In the genomic region with DNA sequence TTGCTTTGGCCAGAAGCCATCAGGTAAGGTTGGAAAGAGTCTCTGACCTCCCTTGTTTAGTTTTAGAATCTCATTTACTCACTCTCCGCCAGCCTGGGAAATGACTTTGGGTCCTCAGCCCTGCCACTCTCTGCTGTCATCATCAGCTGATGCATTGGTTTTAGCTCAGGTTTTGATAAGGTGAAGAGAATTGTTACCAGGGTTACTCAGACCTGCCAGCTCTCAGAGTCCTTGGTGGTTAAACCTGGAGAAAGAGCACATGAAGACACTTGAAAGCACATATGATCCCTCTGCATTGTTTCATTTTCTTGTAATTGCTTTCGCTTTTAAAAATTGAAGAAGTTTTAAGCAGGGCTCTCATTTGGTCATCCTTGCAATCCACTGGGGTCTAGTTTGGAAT, we compare ENCODE assay signal across 21 cellular contexts. TPM values are rescaled to one million over a fixed set of nuclear protein-coding genes. Genes with fewer than 3 reads are reported as not detected.
DNase-seq lines count a peak whose midpoint lies in the region; ATAC-seq and TF ChIP-seq lines count a peak whose summit lies in the region.
"Had no signal": no experiment of that assay in that cellular context is flagged by ENCODE, and none has a peak within 500 bp of the region (broad histone marks: within the 10 kb centered on the region; RNA-seq: fewer than 3 reads in every experiment).

No MANE protein-coding gene starts in this region.

- POLR2A ChIA-PET in activated CD8-positive, alpha-beta T cell treated with anti-CD3 and anti-CD28 coated beads for 36 hours (lab: Charles Lee), result no interaction called here
- POLR2A ChIA-PET in activated CD8-positive, alpha-beta T cell treated with anti-CD3 and anti-CD28 coated beads, Interleukin-2, amount 10 ng/mL, durations not matched to agents 7 days and 5 days (lab: Charles Lee), result no interaction called here
- POLR2A ChIA-PET in activated naive CD8-positive, alpha-beta T cell treated with anti-CD3 and anti-CD28 coated beads, Interleukin-2, amount 10 ng/mL, durations not matched to agents 7 days and 5 days (lab: Charles Lee), result no interaction called here
- POLR2A ChIA-PET in A673 (lab: Charles Lee; ENCODE audit: low non-redundant PET), result no interaction called here

- no peaks in the 10 kb centered on the region for H3K9me2 ChIP-seq in hepatocyte (replicated peaks; ENCODE audit: insufficient read depth)

- peaks cover 14% of the 10 kb centered on the region for H3K4me1 ChIP-seq in hepatocyte (ENCODE audit: insufficient read depth)
- H3K4me1 ChIP-seq in A673 (ENCODE audit: insufficient read depth, low read length, poor library complexity, severe bottlenecking), result no peaks in the 10 kb centered on the region

- ATAC-seq in activated CD8-positive, alpha-beta T cell treated with anti-CD3 and anti-CD28 coated beads for 36 hours, result no peak
- ATAC-seq in activated CD8-positive, alpha-beta T cell treated with anti-CD3 and anti-CD28 coated beads, Interleukin-2, amount 10 ng/mL, durations not matched to agents 7 days and 5 days, result no peak
- no peak for ATAC-seq in activated naive CD8-positive, alpha-beta T cell treated with anti-CD3 and anti-CD28 coated beads, Interleukin-2, amount 10 ng/mL, durations not matched to agents 7 days and 5 days (ENCODE audit: low read depth)
- ATAC-seq: A549 had no signal

- no peak overlapping the region for H3K27ac Mint-ChIP-seq in activated CD8-positive, alpha-beta T cell treated with anti-CD3 and anti-CD28 coated beads for 36 hours
- no peak overlapping the region for H3K27ac Mint-ChIP-seq in activated CD8-positive, alpha-beta T cell treated with anti-CD3 and anti-CD28 coated beads, Interleukin-2, amount 10 ng/mL, durations not matched to agents 7 days and 5 days
- H3K27ac Mint-ChIP-seq in activated naive CD8-positive, alpha-beta T cell treated with anti-CD3 and anti-CD28 coated beads, Interleukin-2, amount 10 ng/mL, durations not matched to agents 7 days and 5 days, result peak overlapping the region; percentile 32
- H3K27ac Mint-ChIP-seq: activated naive CD8-positive, alpha-beta T cell had no signal

- H3K27ac ChIP-seq in hepatocyte, result no peak overlapping the region
- no peak overlapping the region for H3K27ac ChIP-seq in A673 (ENCODE audit: low read depth, low read length, poor library complexity, severe bottlenecking)
- H3K27ac ChIP-seq: A549, BLaER1, uterus had no signal

- no peak overlapping the region for H2AFZ ChIP-seq in hepatocyte

- H3K4me3 ChIP-seq in hepatocyte, result no peak overlapping the region
- no peak overlapping the region for H3K4me3 ChIP-seq in A673 (ENCODE audit: low read depth, low read length, poor library complexity, severe bottlenecking)
- H3K4me3 ChIP-seq: A549, BLaER1, HAP-1, uterus had no signal

- TF ChIP-seq CTCF in activated CD8-positive, alpha-beta T cell treated with anti-CD3 and anti-CD28 coated beads for 36 hours (IDR thresholded peaks at IDR 0.05), result no peak
- TF ChIP-seq CTCF in GM13977 (IDR thresholded peaks at IDR 0.05; ENCODE audit: extremely low read depth, insufficient read depth, missing control alignments) (no peak), hepatocyte (IDR thresholded peaks at IDR 0.05; ENCODE audit: poor library complexity) (no peak), A673 (conservative IDR thresholded peaks at IDR 0.05; ENCODE audit: low read depth, low read length) (no peak)

- H3K9me3 ChIP-seq in hepatocyte (ENCODE audit: low read depth) (no peaks in the 10 kb centered on the region), A673 (ENCODE audit: low read depth, low read length, poor library complexity, severe bottlenecking) (no peaks in the 10 kb centered on the region)
- H3K9me3 ChIP-seq: A549, BLaER1, HAP-1, uterus had no signal

- H4K20me1 ChIP-seq in hepatocyte (ENCODE audit: insufficient read depth, poor library complexity, severe bottlenecking), result no peaks in the 10 kb centered on the region
- H4K20me1 ChIP-seq: BLaER1 had no signal

- H3K4me1 Mint-ChIP-seq in activated CD8-positive, alpha-beta T cell treated with anti-CD3 and anti-CD28 coated beads for 36 hours (ENCODE audit: low read depth), result peaks cover 26% of the 10 kb centered on the region
- peaks cover 39% of the 10 kb centered on the region for H3K4me1 Mint-ChIP-seq in activated CD8-positive, alpha-beta T cell treated with anti-CD3 and anti-CD28 coated beads, Interleukin-2, amount 10 ng/mL, durations not matched to agents 7 days and 5 days (ENCODE audit: low read depth)
- H3K4me1 Mint-ChIP-seq in activated naive CD8-positive, alpha-beta T cell treated with anti-CD3 and anti-CD28 coated beads, Interleukin-2, amount 10 ng/mL, durations not matched to agents 7 days and 5 days, result peaks cover 26% of the 10 kb centered on the region

- H3K27me3 ChIP-seq in hepatocyte (no peaks in the 10 kb centered on the region), A673 (replicated peaks; ENCODE audit: insufficient read depth, low read depth, low read length, poor library complexity) (no peaks in the 10 kb centered on the region)
- H3K27me3 ChIP-seq: uterus had no signal

- no peaks in the 10 kb centered on the region for H3K27me3 Mint-ChIP-seq in activated CD8-positive, alpha-beta T cell treated with anti-CD3 and anti-CD28 coated beads for 36 hours
- no peaks in the 10 kb centered on the region for H3K27me3 Mint-ChIP-seq in activated CD8-positive, alpha-beta T cell treated with anti-CD3 and anti-CD28 coated beads, Interleukin-2, amount 10 ng/mL, durations not matched to agents 7 days and 5 days (ENCODE audit: low read depth)
- no peaks in the 10 kb centered on the region for H3K27me3 Mint-ChIP-seq in activated naive CD8-positive, alpha-beta T cell treated with anti-CD3 and anti-CD28 coated beads, Interleukin-2, amount 10 ng/mL, durations not matched to agents 7 days and 5 days
- H3K27me3 Mint-ChIP-seq: activated naive CD8-positive, alpha-beta T cell had no signal

- WGBS in hepatocyte (ENCODE audit: low lambda C conversion rate, missing lambda C conversion rate), result 97% methylated on average over 2 of the region's 2 CpGs

- no peak overlapping the region for H3K4me3 Mint-ChIP-seq in activated CD8-positive, alpha-beta T cell treated with anti-CD3 and anti-CD28 coated beads for 36 hours
- no peak overlapping the region for H3K4me3 Mint-ChIP-seq in activated CD8-positive, alpha-beta T cell treated with anti-CD3 and anti-CD28 coated beads, Interleukin-2, amount 10 ng/mL, durations not matched to agents 7 days and 5 days
- peak overlapping the region; percentile 0 for H3K4me3 Mint-ChIP-seq in activated naive CD8-positive, alpha-beta T cell treated with anti-CD3 and anti-CD28 coated beads, Interleukin-2, amount 10 ng/mL, durations not matched to agents 7 days and 5 days
- H3K4me3 Mint-ChIP-seq: activated naive CD8-positive, alpha-beta T cell had no signal

- peak; percentile 18 for DNase-seq in activated CD8-positive, alpha-beta T cell treated with anti-CD3 and anti-CD28 coated beads for 36 hours
- no peak for DNase-seq in activated CD8-positive, alpha-beta T cell treated with anti-CD3 and anti-CD28 coated beads, Interleukin-2, amount 10 ng/mL, durations not matched to agents 7 days and 5 days
- DNase-seq in GM13977 (ENCODE audit: low spot score) (peak; percentile 31), NCI-H2107 treated with DMSO at 0.1 percent for 48 hours (lab: John Stamatoyannopoulos, UW; ENCODE audit: unreplicated experiment) (peak; percentile 48), hepatocyte (ENCODE audit: low spot score) (no peak), A673 (ENCODE audit: low spot score) (no peak), NCI-H2171 (lab: John Stamatoyannopoulos, UW) (no peak)
- no peak for DNase-seq in activated naive CD8-positive, alpha-beta T cell treated with anti-CD3 and anti-CD28 coated beads, Interleukin-2, amount 10 ng/mL, durations not matched to agents 7 days and 5 days
- DNase-seq: activated CD4-positive, CD25-positive, alpha-beta regulatory T cell treated with anti-CD3 and anti-CD28 coated beads, Interleukin-2, amount 50 U/mL, for 72 hours; activated T-cell treated with anti-CD3 and anti-CD28 coated beads, Interleukin-2, amount 50 U/mL, for 1 hour; Kasumi-1; NCI-H1092; NCI-H2029 treated with DMSO at 0.1 percent for 48 hours; NCI-H524; stimulated activated CD4-positive, alpha-beta T cell treated with anti-CD3 and anti-CD28 coated beads, Interleukin-12 subunit alpha, Interleukin-12 subunit beta, amount 100 ng/mL, for 4 hours; stimulated activated CD8-positive, alpha-beta memory T cell treated with anti-CD3 and anti-CD28 coated beads, Interleukin-4, amount 100 ng/mL, for 48 hours; uterus had no signal

- intact Hi-C loops in activated CD8-positive, alpha-beta T cell treated with anti-CD3 and anti-CD28 coated beads for 36 hours (cut with micrococcal nuclease), result no loop called here
- intact Hi-C loops in A673 (cut with micrococcal nuclease; ENCODE audit: unreplicated experiment), result no loop called here

- in situ Hi-C loops in GM13977 (cut with MboI; ENCODE audit: low pct_unique_long_range_greater_than_20kb, low sequenced_read_pairs, unreplicated experiment), result no loop called here

- BruUV-seq in A673 (replicated peaks; lab: Mats Ljungman, UMichigan), result no TSS peak

- H3K4me2 ChIP-seq in hepatocyte, result no peak overlapping the region
- H3K4me2 ChIP-seq: A549, BLaER1 had no signal

- peaks cover 33% of the 10 kb centered on the region for H3K79me2 ChIP-seq in hepatocyte

- peaks cover 10% of the 10 kb centered on the region for H3K36me3 Mint-ChIP-seq in activated CD8-positive, alpha-beta T cell treated with anti-CD3 and anti-CD28 coated beads for 36 hours (ENCODE audit: low read depth)
- peaks cover 5% of the 10 kb centered on the region for H3K36me3 Mint-ChIP-seq in activated CD8-positive, alpha-beta T cell treated with anti-CD3 and anti-CD28 coated beads, Interleukin-2, amount 10 ng/mL, durations not matched to agents 7 days and 5 days (ENCODE audit: low read depth)
- H3K36me3 Mint-ChIP-seq in activated naive CD8-positive, alpha-beta T cell treated with anti-CD3 and anti-CD28 coated beads, Interleukin-2, amount 10 ng/mL, durations not matched to agents 7 days and 5 days, result peaks cover 10% of the 10 kb centered on the region

- H3K9me3 Mint-ChIP-seq in activated CD8-positive, alpha-beta T cell treated with anti-CD3 and anti-CD28 coated beads for 36 hours, result no peaks in the 10 kb centered on the region
- no peaks in the 10 kb centered on the region for H3K9me3 Mint-ChIP-seq in activated CD8-positive, alpha-beta T cell treated with anti-CD3 and anti-CD28 coated beads, Interleukin-2, amount 10 ng/mL, durations not matched to agents 7 days and 5 days (ENCODE audit: insufficient read depth)
- no peaks in the 10 kb centered on the region for H3K9me3 Mint-ChIP-seq in activated naive CD8-positive, alpha-beta T cell treated with anti-CD3 and anti-CD28 coated beads, Interleukin-2, amount 10 ng/mL, durations not matched to agents 7 days and 5 days

- CTCF ChIA-PET in activated CD8-positive, alpha-beta T cell treated with anti-CD3 and anti-CD28 coated beads for 36 hours (lab: Charles Lee), result no interaction called here
- CTCF ChIA-PET in activated CD8-positive, alpha-beta T cell treated with anti-CD3 and anti-CD28 coated beads, Interleukin-2, amount 10 ng/mL, durations not matched to agents 7 days and 5 days (lab: Charles Lee), result no interaction called here
- CTCF ChIA-PET in A673 (lab: Charles Lee), result no interaction called here

- no peaks in the 10 kb centered on the region for H3K36me3 ChIP-seq in hepatocyte (replicated peaks; ENCODE audit: insufficient read depth, low read depth)
- no peaks in the 10 kb centered on the region for H3K36me3 ChIP-seq in A673 (ENCODE audit: insufficient read depth, low read length, poor library complexity, severe bottlenecking)
- H3K36me3 ChIP-seq: HAP-1, uterus had no signal

RNA-seq across cellular contexts. Expression of gene CROT, which starts 4.0 kb away (rescaled TPM):
- total RNA-seq in activated CD8-positive, alpha-beta T cell treated with anti-CD3 and anti-CD28 coated beads for 36 hours, result 1 to 10 TPM; 7.2 to 7.3 TPM
- 10 to 100 TPM; 10.2 to 12.5 TPM for total RNA-seq in activated CD8-positive, alpha-beta T cell treated with anti-CD3 and anti-CD28 coated beads, Interleukin-2, amount 10 ng/mL, durations not matched to agents 7 days and 5 days
- total RNA-seq in activated naive CD8-positive, alpha-beta T cell treated with anti-CD3 and anti-CD28 coated beads, Interleukin-2, amount 10 ng/mL, durations not matched to agents 7 days and 5 days, result 10 to 100 TPM; 13.0 to 13.8 TPM
- total RNA-seq in hepatocyte (50.7 and 57.4 TPM in 2 replicates), A673 (2021) (3.5 and 5.5 TPM in 2 replicates)
- polyA plus RNA-seq in hepatocyte, result 25.7 and 29.2 TPM in 2 replicates

Comparison
In these comparisons a context has a peak if more than half of its experiments do, and no peak if none do; other contexts are left out.
1. DNase-seq: peak in activated CD8-positive, alpha-beta T cell treated with anti-CD3 and anti-CD28 coated beads for 36 hours (single experiment), GM13977 (single experiment) and NCI-H2107 treated with DMSO at 0.1 percent for 48 hours (single experiment); none in activated CD8-positive, alpha-beta T cell treated with anti-CD3 and anti-CD28 coated beads, Interleukin-2, amount 10 ng/mL, durations not matched to agents 7 days and 5 days (single experiment), activated naive CD8-positive, alpha-beta T cell treated with anti-CD3 and anti-CD28 coated beads, Interleukin-2, amount 10 ng/mL, durations not matched to agents 7 days and 5 days (single experiment), hepatocyte (single experiment), A673 (single experiment) and NCI-H2171 (single experiment).